Comparison of ENCODE assay signal across 27 cellular contexts in the genomic region with DNA sequence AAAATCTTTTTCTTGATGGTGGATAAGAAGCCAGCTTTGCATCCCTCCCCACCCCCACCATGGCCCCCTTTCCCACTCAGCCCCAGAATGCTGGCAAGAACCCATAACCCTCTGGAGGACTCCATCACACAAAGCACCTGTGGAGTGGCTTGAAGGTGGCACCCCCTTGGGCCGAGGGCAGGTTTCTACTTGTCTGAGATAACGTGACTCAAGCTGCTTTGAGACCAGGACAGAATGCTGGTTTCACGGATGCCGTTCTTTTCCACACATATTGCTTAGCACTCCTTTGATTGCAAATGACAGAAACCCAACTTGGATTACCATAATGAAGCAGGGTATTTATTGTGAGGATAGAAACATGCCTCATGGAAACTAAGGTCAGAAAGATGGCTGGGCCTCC.
"Had no signal": no experiment of that assay in that cellular context is flagged by ENCODE, and none has a peak within 500 bp of the region (broad histone marks: within the 10 kb centered on the region; RNA-seq: fewer than 3 reads in every experiment).

No MANE protein-coding gene starts in this region.

- H3K4me1 Mint-ChIP-seq: naive B cell; stimulated activated naive B cell treated with anti-CD40 and anti-IgM and Interleukin-4, amounts not matched to agents 10 μg/mL and 1 μg/mL and 100 μg/mL, for 72 hours had no signal

- H3K4me3 Mint-ChIP-seq: mesothelial cell of epicardium; naive B cell; natural killer cell; nephron progenitor cell; stimulated activated naive B cell treated with anti-CD40 and anti-IgM and Interleukin-4, amounts not matched to agents 10 μg/mL and 1 μg/mL and 100 μg/mL, for 72 hours had no signal

- ATAC-seq: left colon; left lung; lower lobe of right lung; natural killer cell; right cardiac atrium; sciatic nerve; stimulated activated naive B cell treated with anti-CD40 and anti-IgM and Interleukin-4, amounts not matched to agents 10 μg/mL and 1 μg/mL and 100 μg/mL, for 72 hours; stimulated activated naive CD8-positive, alpha-beta T cell treated with anti-CD3 and anti-CD28 coated beads, Interleukin-15, Interleukin-2, amounts not matched to agents 100 U/mL and 50 U/mL, for 24 hours; upper lobe of right lung had no signal

- H3K27me3 ChIP-seq: left lung, ovary, stomach, testis, thyroid gland, transverse colon, upper lobe of right lung had no signal

- H3K4me3 ChIP-seq: left lung, lower lobe of right lung, ovary, skin epidermis, stomach, testis, thyroid gland, transverse colon, upper lobe of right lung had no signal

- H3K27ac ChIP-seq: left lung, lower lobe of right lung, ovary, skin epidermis, stomach, testis, thyroid gland, transverse colon, upper lobe of right lung had no signal

- H3K9me3 ChIP-seq: left lung, lower lobe of right lung, ovary, stomach, testis, thyroid gland, transverse colon, upper lobe of right lung had no signal

- H3K27ac Mint-ChIP-seq: mesothelial cell of epicardium; naive B cell; natural killer cell; nephron progenitor cell; progenitor cell of endocrine pancreas; stimulated activated naive B cell treated with anti-CD40 and anti-IgM and Interleukin-4, amounts not matched to agents 10 μg/mL and 1 μg/mL and 100 μg/mL, for 72 hours had no signal

- H3K36me3 Mint-ChIP-seq: mesothelial cell of epicardium; naive B cell; natural killer cell; stimulated activated naive B cell treated with anti-CD40 and anti-IgM and Interleukin-4, amounts not matched to agents 10 μg/mL and 1 μg/mL and 100 μg/mL, for 72 hours had no signal

- DNase-seq: hippocampal formation; kidney; left colon; left lung; lower lobe of right lung; mesendoderm; naive B cell; natural killer cell; nephron progenitor cell; ovary; retina; right cardiac atrium; stimulated activated CD4-positive, alpha-beta T cell treated with anti-CD3 and anti-CD28 coated beads, Interleukin-12 subunit alpha, Interleukin-12 subunit beta, amount 100 ng/mL, for 4 hours; stimulated activated CD4-positive, alpha-beta T cell treated with anti-CD3 and anti-CD28 coated beads, Interleukin-15, amount 100 ng/mL, for 24 hours; stimulated activated CD4-positive, alpha-beta T cell treated with anti-CD3 and anti-CD28 coated beads, Interleukin-2, amount 100 ng/mL, for 24 hours; stimulated activated CD4-positive, alpha-beta T cell treated with anti-CD3 and anti-CD28 coated beads, Interleukin-4, amount 100 ng/mL, for 1 hour; stimulated activated naive B cell treated with anti-CD40 and anti-IgM and Interleukin-4, amounts not matched to agents 10 μg/mL and 1 μg/mL and 100 μg/mL, for 72 hours; stimulated activated naive CD8-positive, alpha-beta T cell treated with anti-CD3 and anti-CD28 coated beads, Interleukin-15, Interleukin-2, amounts not matched to agents 100 U/mL and 50 U/mL, for 24 hours; stomach; testis; thyroid gland; transverse colon; upper lobe of right lung had no signal

- H3K36me3 ChIP-seq: left lung, lower lobe of right lung, ovary, stomach, thyroid gland, transverse colon, upper lobe of right lung had no signal

- H3K4me1 ChIP-seq: left lung, lower lobe of right lung, thyroid gland, transverse colon, upper lobe of right lung had no signal

- H3K27me3 Mint-ChIP-seq: progenitor cell of endocrine pancreas had no signal

- H3K9me3 Mint-ChIP-seq: mesothelial cell of epicardium, natural killer cell, nephron progenitor cell had no signal
